ENCODE assay signal across 8 cellular contexts in the genomic region with DNA sequence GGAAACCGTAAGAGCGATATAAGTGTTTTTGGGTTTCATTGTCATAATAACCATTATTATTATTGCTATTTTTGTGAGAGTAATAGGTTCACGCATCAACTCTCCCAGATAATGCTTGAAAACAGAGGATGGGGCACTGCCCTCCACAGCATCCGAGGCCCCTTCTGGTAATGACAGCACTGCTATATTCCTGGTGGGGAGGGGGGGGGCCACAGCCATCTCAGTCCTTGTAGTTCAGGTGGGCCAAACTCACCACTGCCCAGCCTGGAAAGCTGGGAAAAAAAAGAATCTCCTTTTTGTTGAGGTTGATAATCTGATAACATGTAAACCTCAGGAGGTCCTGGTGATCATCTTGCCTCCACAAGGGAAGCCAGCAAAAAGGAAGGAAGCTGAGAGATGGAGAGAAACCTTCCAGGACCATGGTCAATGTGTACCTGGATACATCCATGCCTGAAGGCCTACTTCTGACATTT.
A peak's percentile ranks its signal among the peaks of the same experiment; 100 is the strongest.
DNase-seq lines count a peak whose midpoint lies in the region; ATAC-seq and FAIRE-seq lines count a peak whose summit lies in the region.

No MANE protein-coding gene starts in this region.

- peaks cover 8 to 16% (median 13%) of the 10 kb centered on the region in 5 donors for H3K4me1 ChIP-seq in subcutaneous abdominal adipose tissue (ENCODE audit: control insufficient read depth in 5 of 5, insufficient read depth in 5 of 5, low read length in 5 of 5)

- no peaks in the 10 kb centered on the region for H3K9me3 Mint-ChIP-seq in T-helper 2 cell treated with Interferon-gamma antibody and Interleukin-4, amounts not matched to agents 5 μg/mL and 100 μg/mL, for 36 hours
- no peaks in the 10 kb centered on the region for H3K9me3 Mint-ChIP-seq in activated naive CD8-positive, alpha-beta T cell treated with anti-CD3 and anti-CD28 coated beads, Interleukin-2, amount 50 U/mL, for 24 hours

- peak overlapping the region; percentile 100 for H3K27ac Mint-ChIP-seq in T-helper 2 cell treated with Interferon-gamma antibody and Interleukin-4, amounts not matched to agents 5 μg/mL and 100 μg/mL, for 36 hours
- H3K27ac Mint-ChIP-seq in activated naive CD8-positive, alpha-beta T cell treated with anti-CD3 and anti-CD28 coated beads, Interleukin-2, amount 50 U/mL, for 24 hours: peak overlapping the region; percentile 99

- peak overlapping the region in 3 of 5 donors; percentile 38 to 99 (median 94) for H3K9ac ChIP-seq in subcutaneous abdominal adipose tissue (ENCODE audit: low read length in 5 of 5)

- peaks cover 16% of the 10 kb centered on the region for H3K4me1 Mint-ChIP-seq in T-helper 2 cell treated with Interferon-gamma antibody and Interleukin-4, amounts not matched to agents 5 μg/mL and 100 μg/mL, for 36 hours (ENCODE audit: low read depth)
- H3K4me1 Mint-ChIP-seq in activated naive CD8-positive, alpha-beta T cell treated with anti-CD3 and anti-CD28 coated beads, Interleukin-2, amount 50 U/mL, for 24 hours: peaks cover 16% of the 10 kb centered on the region

- in situ Hi-C loops in KBM-7 (cut with MboI; ENCODE audit: low pct_unique_long_range_greater_than_20kb, low sequenced_read_pairs): no loop called here

- peaks cover 15% of the 10 kb centered on the region for H3K36me3 Mint-ChIP-seq in T-helper 2 cell treated with Interferon-gamma antibody and Interleukin-4, amounts not matched to agents 5 μg/mL and 100 μg/mL, for 36 hours (ENCODE audit: low read depth)
- H3K36me3 Mint-ChIP-seq in activated naive CD8-positive, alpha-beta T cell treated with anti-CD3 and anti-CD28 coated beads, Interleukin-2, amount 50 U/mL, for 24 hours (ENCODE audit: low read depth): peaks cover 16% of the 10 kb centered on the region

- no peaks in the 10 kb centered on the region for H3K27me3 Mint-ChIP-seq in T-helper 2 cell treated with Interferon-gamma antibody and Interleukin-4, amounts not matched to agents 5 μg/mL and 100 μg/mL, for 36 hours (ENCODE audit: low read depth)
- no peaks in the 10 kb centered on the region for H3K27me3 Mint-ChIP-seq in activated naive CD8-positive, alpha-beta T cell treated with anti-CD3 and anti-CD28 coated beads, Interleukin-2, amount 50 U/mL, for 24 hours

- FAIRE-seq in urothelium cell line (lab: Jason Lieb, UNC): no peak

- peak overlapping the region; percentile 61 to 90 (median 86) for H3K4me3 ChIP-seq in subcutaneous abdominal adipose tissue (ENCODE audit: low read depth in 1 of 5, low read length in 5 of 5)

- no peak for ATAC-seq in activated naive CD8-positive, alpha-beta T cell treated with anti-CD3 and anti-CD28 coated beads, Interleukin-2, amount 50 U/mL, for 24 hours
- no peak for ATAC-seq in GM21526 (IDR thresholded peaks at IDR 0.05; ENCODE audit: low FRiP score, unreplicated experiment)

- DNase-seq in T-helper 2 cell treated with Interferon-gamma antibody and Interleukin-4, amounts not matched to agents 5 μg/mL and 100 μg/mL, for 36 hours (ENCODE audit: low spot score): no peak
- DNase-seq in T-helper 2 cell (no peak), KBM-7 (no peak), urothelium cell line (ENCODE audit: low spot score) (no peak)
- DNase-seq in activated naive CD8-positive, alpha-beta T cell treated with anti-CD3 and anti-CD28 coated beads, Interleukin-2, amount 50 U/mL, for 24 hours: no peak

- H3K4me3 Mint-ChIP-seq in T-helper 2 cell treated with Interferon-gamma antibody and Interleukin-4, amounts not matched to agents 5 μg/mL and 100 μg/mL, for 36 hours: peak overlapping the region; percentile 97
- peak overlapping the region; percentile 89 for H3K4me3 Mint-ChIP-seq in activated naive CD8-positive, alpha-beta T cell treated with anti-CD3 and anti-CD28 coated beads, Interleukin-2, amount 50 U/mL, for 24 hours

- H3K27me3 ChIP-seq in layer of hippocampus (ENCODE audit: control insufficient read depth, insufficient read depth, low read length) (no peaks in the 10 kb centered on the region), subcutaneous abdominal adipose tissue (ENCODE audit: control insufficient read depth in 5 of 5, insufficient read depth in 4 of 5, low read length in 5 of 5) (no peaks in the 10 kb centered on the region)

- H3K9me3 ChIP-seq in subcutaneous abdominal adipose tissue (ENCODE audit: control insufficient read depth in 5 of 5, low read length in 5 of 5): no peaks in the 10 kb centered on the region

- peak overlapping the region; percentile 94 for H3K27ac ChIP-seq in layer of hippocampus (ENCODE audit: low read depth, low read length)
- peak overlapping the region; percentile 94 for H3K27ac ChIP-seq in subcutaneous abdominal adipose tissue (ENCODE audit: low read depth, low read length)

- H3K36me3 ChIP-seq in subcutaneous abdominal adipose tissue (ENCODE audit: control insufficient read depth in 5 of 5, insufficient read depth in 5 of 5, low read length in 5 of 5): no peaks in the 10 kb centered on the region
